ENCODE assay signal across 10 cellular contexts in genomic region chr10:26367771-26368170, GRCh38.
DNase-seq lines count a peak whose midpoint lies in the region; ATAC-seq lines count a peak whose summit lies in the region.
"Had no signal": no experiment of that assay in that cellular context is flagged by ENCODE, and none has a peak within 500 bp of the region (broad histone marks: within the 10 kb centered on the region; RNA-seq: fewer than 3 reads in every experiment).

No MANE protein-coding gene starts in this region.

- no peaks in the 10 kb centered on the region for H3K36me3 Mint-ChIP-seq in T-helper 2 cell treated with Interferon-gamma antibody and Interleukin-4, amounts not matched to agents 5 μg/mL and 100 μg/mL, for 36 hours (ENCODE audit: low read depth)
- H3K36me3 Mint-ChIP-seq: T-cell had no signal

- H3K4me1 Mint-ChIP-seq in T-helper 2 cell treated with Interferon-gamma antibody and Interleukin-4, amounts not matched to agents 5 μg/mL and 100 μg/mL, for 36 hours (ENCODE audit: low read depth): no peaks in the 10 kb centered on the region
- H3K4me1 Mint-ChIP-seq: T-cell had no signal

- no peak for ATAC-seq in GM18868 (IDR thresholded peaks at IDR 0.05; ENCODE audit: unreplicated experiment)
- ATAC-seq: left colon, T-cell had no signal

- H3K27ac Mint-ChIP-seq in T-helper 2 cell treated with Interferon-gamma antibody and Interleukin-4, amounts not matched to agents 5 μg/mL and 100 μg/mL, for 36 hours: no peak overlapping the region
- H3K27ac Mint-ChIP-seq: T-cell had no signal

- DNase-seq in activated gamma-delta T cell treated with Interleukin-2 at 50 U/mL for 16 hours (peak; percentile 22), activated gamma-delta T cell (lab: John Stamatoyannopoulos, UW) (no peak), fibroblast of peridontal ligament (ENCODE audit: extremely low read depth) (peak; percentile 1), epidermal melanocyte (ENCODE audit: insufficient read length, low spot score) (no peak), NCI-H128 (lab: John Stamatoyannopoulos, UW; ENCODE audit: unreplicated experiment) (no peak)
- DNase-seq in T-helper 2 cell treated with Interferon-gamma antibody and Interleukin-4, amounts not matched to agents 5 μg/mL and 100 μg/mL, for 36 hours (ENCODE audit: low spot score): peak; percentile 14
- peak; percentile 58 for DNase-seq in stimulated activated CD8-positive, alpha-beta memory T cell treated with anti-CD3 and anti-CD28 coated beads, Interleukin-4, amount 100 ng/mL, for 48 hours

- no peaks in the 10 kb centered on the region for H3K9me3 Mint-ChIP-seq in T-helper 2 cell treated with Interferon-gamma antibody and Interleukin-4, amounts not matched to agents 5 μg/mL and 100 μg/mL, for 36 hours

- H3K4me3 Mint-ChIP-seq in T-helper 2 cell treated with Interferon-gamma antibody and Interleukin-4, amounts not matched to agents 5 μg/mL and 100 μg/mL, for 36 hours: no peak overlapping the region
- H3K4me3 Mint-ChIP-seq: T-cell had no signal

- peaks cover 16% of the 10 kb centered on the region for H3K27me3 Mint-ChIP-seq in T-helper 2 cell treated with Interferon-gamma antibody and Interleukin-4, amounts not matched to agents 5 μg/mL and 100 μg/mL, for 36 hours (ENCODE audit: low read depth)

Comparison
In these comparisons a context has a peak if more than half of its experiments do, and no peak if none do; other contexts are left out.
1. DNase-seq: peak in activated gamma-delta T cell treated with Interleukin-2 at 50 U/mL for 16 hours (single experiment), T-helper 2 cell treated with Interferon-gamma antibody and Interleukin-4, amounts not matched to agents 5 μg/mL and 100 μg/mL, for 36 hours (single experiment), fibroblast of peridontal ligament (single experiment) and stimulated activated CD8-positive, alpha-beta memory T cell treated with anti-CD3 and anti-CD28 coated beads, Interleukin-4, amount 100 ng/mL, for 48 hours (single experiment); none in activated gamma-delta T cell (single experiment), epidermal melanocyte (single experiment) and NCI-H128 (single experiment).